Comparison of ENCODE assay signal across 11 cellular contexts in the genomic region with DNA sequence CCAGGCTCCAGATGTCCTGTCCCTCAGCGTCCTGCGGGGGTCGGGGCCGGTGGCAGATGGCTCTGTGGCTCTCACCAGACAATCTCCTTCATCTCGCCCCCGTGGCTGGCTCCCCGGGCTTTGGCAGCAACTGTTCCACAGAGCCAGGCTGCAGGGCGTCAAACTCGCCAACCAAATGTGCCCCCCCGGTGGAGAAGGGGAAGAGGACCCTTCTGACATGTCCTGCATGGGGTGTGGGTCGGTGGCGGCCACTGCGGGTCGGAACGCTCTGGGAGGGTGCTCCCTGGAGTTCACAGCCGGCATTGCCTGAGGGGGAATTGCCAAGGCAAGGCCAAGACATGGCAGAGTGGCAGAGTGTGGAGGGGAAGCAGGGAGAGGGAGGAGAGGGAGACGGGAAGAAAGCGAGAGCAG. TPM values are rescaled to one million over a fixed set of nuclear protein-coding genes. Genes with fewer than 3 reads are reported as not detected.
DNase-seq lines count a peak whose midpoint lies in the region; ATAC-seq and TF ChIP-seq lines count a peak whose summit lies in the region.
"Had no signal": no experiment of that assay in that cellular context is flagged by ENCODE, and none has a peak within 500 bp of the region (broad histone marks: within the 10 kb centered on the region; RNA-seq: fewer than 3 reads in every experiment).

No MANE protein-coding gene starts in this region.

- peaks cover 40% of the 10 kb centered on the region for H3K4me1 Mint-ChIP-seq in progenitor cell of endocrine pancreas (ENCODE audit: low read depth)

- no peaks in the 10 kb centered on the region for H3K27me3 Mint-ChIP-seq in progenitor cell of endocrine pancreas

- in situ Hi-C loops in Caki2 (cut with HindIII; ENCODE audit: low pct_unique_long_range_greater_than_20kb, low sequenced_read_pairs) = no loop called here

- H3K9ac ChIP-seq in colonic mucosa (ENCODE audit: low read depth in 2 of 2, low read length in 2 of 2) = peak overlapping the region; percentile 47 to 92

- H3K4me3 Mint-ChIP-seq in progenitor cell of endocrine pancreas (ENCODE audit: low read depth) = no peak overlapping the region

- intact Hi-C loops in colonic mucosa (cut with DNase I) = loop anchor here (10.0 kb wide), 2 partner anchors 295 to 515 kb away; no protein-coding TSS in a partner anchor

- peak overlapping the region; percentile 93 for H3K27ac ChIP-seq in colonic mucosa

- H3K27ac Mint-ChIP-seq in progenitor cell of endocrine pancreas = peak overlapping the region; percentile 27

- H3K27me3 ChIP-seq in colonic mucosa = no peaks in the 10 kb centered on the region

- no peaks in the 10 kb centered on the region for H3K9me3 ChIP-seq in colonic mucosa
- H3K9me3 ChIP-seq: mucosa of descending colon had no signal

- DNase-seq in Caki2 (ENCODE audit: low read depth) (peak; percentile 62), NCI-H69 (lab: John Stamatoyannopoulos, UW) (peak; percentile 39), colonic mucosa (no peak), progenitor cell of endocrine pancreas (ENCODE audit: low spot score, unreplicated experiment) (no peak), ureter (ENCODE audit: low spot score) (no peak)
- DNase-seq: activated CD4-positive, alpha-beta T cell treated with anti-CD3 and anti-CD28 coated beads, Interleukin-2, amount 50 U/mL, for 1 hour; islet precursor cell; NCI-H1048 had no signal

- ATAC-seq in HG03469 (IDR thresholded peaks at IDR 0.05; ENCODE audit: unreplicated experiment) = no peak
- ATAC-seq in GM18909 (IDR thresholded peaks at IDR 0.05; ENCODE audit: poor library complexity, unreplicated experiment) = no peak

- no peaks in the 10 kb centered on the region for H3K36me3 ChIP-seq in colonic mucosa

- TF ChIP-seq CTCF in colonic mucosa (IDR thresholded peaks at IDR 0.05) (no peak), progenitor cell of endocrine pancreas (IDR thresholded peaks at IDR 0.05; ENCODE audit: unreplicated experiment) (no peak)

- no peak overlapping the region for H3K4me3 ChIP-seq in colonic mucosa
- H3K4me3 ChIP-seq: mucosa of descending colon had no signal

- H3K9me3 Mint-ChIP-seq in progenitor cell of endocrine pancreas (ENCODE audit: low read depth) = no peaks in the 10 kb centered on the region

- H3K4me1 ChIP-seq in colonic mucosa = peaks cover 16% of the 10 kb centered on the region

- H3K36me3 Mint-ChIP-seq in progenitor cell of endocrine pancreas (ENCODE audit: insufficient read depth) = peaks cover 3% of the 10 kb centered on the region

RNA-seq across cellular contexts. Expression of gene BDH1, which starts 36.0 kb away (rescaled TPM):
- 0.34 TPM in 1 of 2 replicates, not detected in the other for total RNA-seq in Caki2 (2014; rRNA removed; shearing (Covaris generic); ENCODE audit: low replicate concordance)
- total RNA-seq in colonic mucosa (100 to 1,000 TPM; 154 to 180 TPM), progenitor cell of endocrine pancreas (41.9 and 42.8 TPM in 2 replicates), ureter (69.4 TPM)

Comparison
In these comparisons a context has a peak if more than half of its experiments do, and no peak if none do; other contexts are left out.
1. DNase-seq: peak in Caki2 (single experiment) and NCI-H69 (single experiment); none in colonic mucosa (single experiment), progenitor cell of endocrine pancreas (single experiment) and ureter (single experiment).
2. RNA of gene BDH1, which starts 36.0 kb away (total RNA-seq): 154 to 180 TPM in colonic mucosa, 69.4 TPM in ureter (single experiment) and 41.9 to 42.8 TPM in progenitor cell of endocrine pancreas; 0.34 TPM in Caki2; every median in the first group is over 10 times any median in the second.